1 cellular context compared by ENCODE assay signal in the genomic region with DNA sequence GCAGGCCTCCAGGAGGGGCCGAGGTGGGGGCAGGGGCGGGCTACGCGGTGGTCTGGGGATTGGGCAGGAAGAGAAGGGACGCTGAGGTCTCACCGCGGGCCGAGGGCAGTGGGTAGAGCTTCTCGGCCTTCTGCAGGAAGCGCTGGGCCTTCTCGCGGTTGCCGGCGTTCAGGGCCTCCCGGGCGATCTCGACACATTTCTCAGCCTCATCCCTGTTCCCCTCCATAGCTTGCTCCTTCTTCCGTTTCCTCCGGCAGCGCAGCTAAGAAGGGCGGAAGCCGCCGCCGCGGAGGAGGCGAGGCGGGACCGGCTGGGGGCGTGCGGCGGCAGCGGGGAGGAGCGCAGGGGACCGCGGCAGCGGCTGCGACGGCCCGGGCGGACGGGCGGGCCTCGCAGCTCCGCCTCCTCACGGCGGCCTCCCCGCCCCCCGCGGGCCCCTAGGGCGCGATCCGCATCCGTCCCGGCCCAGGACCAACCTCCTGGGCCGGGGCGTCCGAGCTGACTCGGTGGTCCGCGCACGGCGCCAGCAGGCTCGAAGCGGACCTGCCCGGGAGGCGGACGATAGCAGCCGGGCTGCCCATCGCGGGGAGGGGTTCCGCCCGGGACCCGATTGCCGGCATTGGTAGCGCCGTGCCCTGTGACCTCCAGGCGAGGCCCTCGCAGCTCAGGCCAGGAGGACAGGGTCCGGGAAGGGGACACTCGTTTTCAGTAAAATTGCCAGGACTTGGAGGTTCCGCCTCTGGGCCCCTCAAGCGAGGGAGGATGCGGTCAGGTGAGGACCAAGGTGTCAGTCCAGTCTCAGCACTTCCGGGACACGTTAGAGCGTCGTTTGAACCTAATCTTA.
TF ChIP-seq lines count a peak whose summit lies in the region.

A gene (minus strand): TSS at position 273 of the 844 bp plus-strand sequence. CDS start 47 bp downstream, at position 226.

TF ChIP-seq in K562, 482 proteins besides CTCF, POLR2A, EP300 and RAD21 (continued from another document and continues in another):
- TF ChIP-seq, protein P1, sequence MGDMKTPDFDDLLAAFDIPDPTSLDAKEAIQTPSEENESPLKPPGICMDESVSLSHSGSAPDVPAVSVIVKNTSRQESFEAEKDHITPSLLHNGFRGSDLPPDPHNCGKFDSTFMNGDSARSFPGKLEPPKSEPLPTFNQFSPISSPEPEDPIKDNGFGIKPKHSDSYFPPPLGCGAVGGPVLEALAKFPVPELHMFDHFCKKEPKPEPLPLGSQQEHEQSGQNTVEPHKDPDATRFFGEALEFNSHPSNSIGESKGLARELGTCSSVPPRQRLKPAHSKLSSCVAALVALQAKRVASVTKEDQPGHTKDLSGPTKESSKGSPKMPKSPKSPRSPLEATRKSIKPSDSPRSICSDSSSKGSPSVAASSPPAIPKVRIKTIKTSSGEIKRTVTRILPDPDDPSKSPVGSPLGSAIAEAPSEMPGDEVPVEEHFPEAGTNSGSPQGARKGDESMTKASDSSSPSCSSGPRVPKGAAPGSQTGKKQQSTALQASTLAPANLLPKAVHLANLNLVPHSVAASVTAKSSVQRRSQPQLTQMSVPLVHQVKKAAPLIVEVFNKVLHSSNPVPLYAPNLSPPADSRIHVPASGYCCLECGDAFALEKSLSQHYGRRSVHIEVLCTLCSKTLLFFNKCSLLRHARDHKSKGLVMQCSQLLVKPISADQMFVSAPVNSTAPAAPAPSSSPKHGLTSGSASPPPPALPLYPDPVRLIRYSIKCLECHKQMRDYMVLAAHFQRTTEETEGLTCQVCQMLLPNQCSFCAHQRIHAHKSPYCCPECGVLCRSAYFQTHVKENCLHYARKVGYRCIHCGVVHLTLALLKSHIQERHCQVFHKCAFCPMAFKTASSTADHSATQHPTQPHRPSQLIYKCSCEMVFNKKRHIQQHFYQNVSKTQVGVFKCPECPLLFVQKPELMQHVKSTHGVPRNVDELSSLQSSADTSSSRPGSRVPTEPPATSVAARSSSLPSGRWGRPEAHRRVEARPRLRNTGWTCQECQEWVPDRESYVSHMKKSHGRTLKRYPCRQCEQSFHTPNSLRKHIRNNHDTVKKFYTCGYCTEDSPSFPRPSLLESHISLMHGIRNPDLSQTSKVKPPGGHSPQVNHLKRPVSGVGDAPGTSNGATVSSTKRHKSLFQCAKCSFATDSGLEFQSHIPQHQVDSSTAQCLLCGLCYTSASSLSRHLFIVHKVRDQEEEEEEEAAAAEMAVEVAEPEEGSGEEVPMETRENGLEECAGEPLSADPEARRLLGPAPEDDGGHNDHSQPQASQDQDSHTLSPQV (IDR thresholded peaks at IDR 0.05), result peak; percentile 61; the same call in 1 of the 2 replicates
- no peak for TF ChIP-seq ZNF707 (CRISPR knock-in tag; conservative IDR thresholded peaks at IDR 0.05)
- TF ChIP-seq, protein P2, sequence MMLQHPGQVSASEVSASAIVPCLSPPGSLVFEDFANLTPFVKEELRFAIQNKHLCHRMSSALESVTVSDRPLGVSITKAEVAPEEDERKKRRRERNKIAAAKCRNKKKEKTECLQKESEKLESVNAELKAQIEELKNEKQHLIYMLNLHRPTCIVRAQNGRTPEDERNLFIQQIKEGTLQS (IDR thresholded peaks at IDR 0.05), result no peak
- TF ChIP-seq, protein P2 (CRISPR knock-in tag; conservative IDR thresholded peaks at IDR 0.05), result no peak; the same call in 1 of the 2 replicates
- TF ChIP-seq, protein P3, sequence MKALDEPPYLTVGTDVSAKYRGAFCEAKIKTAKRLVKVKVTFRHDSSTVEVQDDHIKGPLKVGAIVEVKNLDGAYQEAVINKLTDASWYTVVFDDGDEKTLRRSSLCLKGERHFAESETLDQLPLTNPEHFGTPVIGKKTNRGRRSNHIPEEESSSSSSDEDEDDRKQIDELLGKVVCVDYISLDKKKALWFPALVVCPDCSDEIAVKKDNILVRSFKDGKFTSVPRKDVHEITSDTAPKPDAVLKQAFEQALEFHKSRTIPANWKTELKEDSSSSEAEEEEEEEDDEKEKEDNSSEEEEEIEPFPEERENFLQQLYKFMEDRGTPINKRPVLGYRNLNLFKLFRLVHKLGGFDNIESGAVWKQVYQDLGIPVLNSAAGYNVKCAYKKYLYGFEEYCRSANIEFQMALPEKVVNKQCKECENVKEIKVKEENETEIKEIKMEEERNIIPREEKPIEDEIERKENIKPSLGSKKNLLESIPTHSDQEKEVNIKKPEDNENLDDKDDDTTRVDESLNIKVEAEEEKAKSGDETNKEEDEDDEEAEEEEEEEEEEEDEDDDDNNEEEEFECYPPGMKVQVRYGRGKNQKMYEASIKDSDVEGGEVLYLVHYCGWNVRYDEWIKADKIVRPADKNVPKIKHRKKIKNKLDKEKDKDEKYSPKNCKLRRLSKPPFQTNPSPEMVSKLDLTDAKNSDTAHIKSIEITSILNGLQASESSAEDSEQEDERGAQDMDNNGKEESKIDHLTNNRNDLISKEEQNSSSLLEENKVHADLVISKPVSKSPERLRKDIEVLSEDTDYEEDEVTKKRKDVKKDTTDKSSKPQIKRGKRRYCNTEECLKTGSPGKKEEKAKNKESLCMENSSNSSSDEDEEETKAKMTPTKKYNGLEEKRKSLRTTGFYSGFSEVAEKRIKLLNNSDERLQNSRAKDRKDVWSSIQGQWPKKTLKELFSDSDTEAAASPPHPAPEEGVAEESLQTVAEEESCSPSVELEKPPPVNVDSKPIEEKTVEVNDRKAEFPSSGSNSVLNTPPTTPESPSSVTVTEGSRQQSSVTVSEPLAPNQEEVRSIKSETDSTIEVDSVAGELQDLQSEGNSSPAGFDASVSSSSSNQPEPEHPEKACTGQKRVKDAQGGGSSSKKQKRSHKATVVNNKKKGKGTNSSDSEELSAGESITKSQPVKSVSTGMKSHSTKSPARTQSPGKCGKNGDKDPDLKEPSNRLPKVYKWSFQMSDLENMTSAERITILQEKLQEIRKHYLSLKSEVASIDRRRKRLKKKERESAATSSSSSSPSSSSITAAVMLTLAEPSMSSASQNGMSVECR (CRISPR knock-in tag; IDR thresholded peaks at IDR 0.05), result no peak
- TF ChIP-seq, protein P4, sequence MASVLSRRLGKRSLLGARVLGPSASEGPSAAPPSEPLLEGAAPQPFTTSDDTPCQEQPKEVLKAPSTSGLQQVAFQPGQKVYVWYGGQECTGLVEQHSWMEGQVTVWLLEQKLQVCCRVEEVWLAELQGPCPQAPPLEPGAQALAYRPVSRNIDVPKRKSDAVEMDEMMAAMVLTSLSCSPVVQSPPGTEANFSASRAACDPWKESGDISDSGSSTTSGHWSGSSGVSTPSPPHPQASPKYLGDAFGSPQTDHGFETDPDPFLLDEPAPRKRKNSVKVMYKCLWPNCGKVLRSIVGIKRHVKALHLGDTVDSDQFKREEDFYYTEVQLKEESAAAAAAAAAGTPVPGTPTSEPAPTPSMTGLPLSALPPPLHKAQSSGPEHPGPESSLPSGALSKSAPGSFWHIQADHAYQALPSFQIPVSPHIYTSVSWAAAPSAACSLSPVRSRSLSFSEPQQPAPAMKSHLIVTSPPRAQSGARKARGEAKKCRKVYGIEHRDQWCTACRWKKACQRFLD (CRISPR knock-in tag; IDR thresholded peaks at IDR 0.05), result no peak
- no peak; the same call in 1 of the 2 replicates for TF ChIP-seq TGIF2 (CRISPR knock-in tag; IDR thresholded peaks at IDR 0.05)
- TF ChIP-seq HEY1 (CRISPR knock-in tag; IDR thresholded peaks at IDR 0.05; ENCODE audit: borderline replicate concordance), result no peak
- peak; percentile 72 for TF ChIP-seq SMAD4 (CRISPR knock-in tag; conservative IDR thresholded peaks at IDR 0.05)
- TF ChIP-seq PML (IDR thresholded peaks at IDR 0.05; ENCODE audit: low read length), result peak; percentile 66
- TF ChIP-seq TFAM (CRISPR knock-in tag; conservative IDR thresholded peaks at IDR 0.05), result no peak
- no peak for TF ChIP-seq BACH1 (tag; IDR thresholded peaks at IDR 0.05)
- TF ChIP-seq, protein P5, sequence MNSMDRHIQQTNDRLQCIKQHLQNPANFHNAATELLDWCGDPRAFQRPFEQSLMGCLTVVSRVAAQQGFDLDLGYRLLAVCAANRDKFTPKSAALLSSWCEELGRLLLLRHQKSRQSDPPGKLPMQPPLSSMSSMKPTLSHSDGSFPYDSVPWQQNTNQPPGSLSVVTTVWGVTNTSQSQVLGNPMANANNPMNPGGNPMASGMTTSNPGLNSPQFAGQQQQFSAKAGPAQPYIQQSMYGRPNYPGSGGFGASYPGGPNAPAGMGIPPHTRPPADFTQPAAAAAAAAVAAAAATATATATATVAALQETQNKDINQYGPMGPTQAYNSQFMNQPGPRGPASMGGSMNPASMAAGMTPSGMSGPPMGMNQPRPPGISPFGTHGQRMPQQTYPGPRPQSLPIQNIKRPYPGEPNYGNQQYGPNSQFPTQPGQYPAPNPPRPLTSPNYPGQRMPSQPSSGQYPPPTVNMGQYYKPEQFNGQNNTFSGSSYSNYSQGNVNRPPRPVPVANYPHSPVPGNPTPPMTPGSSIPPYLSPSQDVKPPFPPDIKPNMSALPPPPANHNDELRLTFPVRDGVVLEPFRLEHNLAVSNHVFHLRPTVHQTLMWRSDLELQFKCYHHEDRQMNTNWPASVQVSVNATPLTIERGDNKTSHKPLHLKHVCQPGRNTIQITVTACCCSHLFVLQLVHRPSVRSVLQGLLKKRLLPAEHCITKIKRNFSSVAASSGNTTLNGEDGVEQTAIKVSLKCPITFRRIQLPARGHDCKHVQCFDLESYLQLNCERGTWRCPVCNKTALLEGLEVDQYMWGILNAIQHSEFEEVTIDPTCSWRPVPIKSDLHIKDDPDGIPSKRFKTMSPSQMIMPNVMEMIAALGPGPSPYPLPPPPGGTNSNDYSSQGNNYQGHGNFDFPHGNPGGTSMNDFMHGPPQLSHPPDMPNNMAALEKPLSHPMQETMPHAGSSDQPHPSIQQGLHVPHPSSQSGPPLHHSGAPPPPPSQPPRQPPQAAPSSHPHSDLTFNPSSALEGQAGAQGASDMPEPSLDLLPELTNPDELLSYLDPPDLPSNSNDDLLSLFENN (IDR thresholded peaks at IDR 0.05; ENCODE audit: low read depth in 2 of 2, low read length in 2 of 2), result no peak
- TF ChIP-seq ZNF75A (CRISPR knock-in tag; IDR thresholded peaks at IDR 0.05), result 0 out of 2 replicates have a peak, but pooled peaks have one; percentile 37
- TF ChIP-seq CHD1 (IDR thresholded peaks at IDR 0.05; ENCODE audit: low read length), result peak; percentile 35
- TF ChIP-seq, protein P6, sequence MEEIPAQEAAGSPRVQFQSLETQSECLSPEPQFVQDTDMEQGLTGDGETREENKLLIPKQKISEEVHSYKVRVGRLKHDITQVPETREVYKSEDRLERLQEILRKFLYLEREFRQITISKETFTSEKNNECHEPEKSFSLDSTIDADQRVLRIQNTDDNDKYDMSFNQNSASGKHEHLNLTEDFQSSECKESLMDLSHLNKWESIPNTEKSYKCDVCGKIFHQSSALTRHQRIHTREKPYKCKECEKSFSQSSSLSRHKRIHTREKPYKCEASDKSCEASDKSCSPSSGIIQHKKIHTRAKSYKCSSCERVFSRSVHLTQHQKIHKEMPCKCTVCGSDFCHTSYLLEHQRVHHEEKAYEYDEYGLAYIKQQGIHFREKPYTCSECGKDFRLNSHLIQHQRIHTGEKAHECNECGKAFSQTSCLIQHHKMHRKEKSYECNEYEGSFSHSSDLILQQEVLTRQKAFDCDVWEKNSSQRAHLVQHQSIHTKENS (CRISPR knock-in tag; IDR thresholded peaks at IDR 0.05), result no peak
- peak; percentile 54; the same call in 1 of the 2 replicates for TF ChIP-seq HCFC1 (IDR thresholded peaks at IDR 0.05; ENCODE audit: low read depth, low read length)
- 0 out of 2 replicates have a peak, but pooled peaks have one; percentile 4 for TF ChIP-seq JUNB (CRISPR knock-in tag; conservative IDR thresholded peaks at IDR 0.05)
- TF ChIP-seq, protein P7, sequence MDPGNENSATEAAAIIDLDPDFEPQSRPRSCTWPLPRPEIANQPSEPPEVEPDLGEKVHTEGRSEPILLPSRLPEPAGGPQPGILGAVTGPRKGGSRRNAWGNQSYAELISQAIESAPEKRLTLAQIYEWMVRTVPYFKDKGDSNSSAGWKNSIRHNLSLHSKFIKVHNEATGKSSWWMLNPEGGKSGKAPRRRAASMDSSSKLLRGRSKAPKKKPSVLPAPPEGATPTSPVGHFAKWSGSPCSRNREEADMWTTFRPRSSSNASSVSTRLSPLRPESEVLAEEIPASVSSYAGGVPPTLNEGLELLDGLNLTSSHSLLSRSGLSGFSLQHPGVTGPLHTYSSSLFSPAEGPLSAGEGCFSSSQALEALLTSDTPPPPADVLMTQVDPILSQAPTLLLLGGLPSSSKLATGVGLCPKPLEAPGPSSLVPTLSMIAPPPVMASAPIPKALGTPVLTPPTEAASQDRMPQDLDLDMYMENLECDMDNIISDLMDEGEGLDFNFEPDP (CRISPR knock-in tag; IDR thresholded peaks at IDR 0.05), result peak; percentile 82
- TF ChIP-seq, protein P8, sequence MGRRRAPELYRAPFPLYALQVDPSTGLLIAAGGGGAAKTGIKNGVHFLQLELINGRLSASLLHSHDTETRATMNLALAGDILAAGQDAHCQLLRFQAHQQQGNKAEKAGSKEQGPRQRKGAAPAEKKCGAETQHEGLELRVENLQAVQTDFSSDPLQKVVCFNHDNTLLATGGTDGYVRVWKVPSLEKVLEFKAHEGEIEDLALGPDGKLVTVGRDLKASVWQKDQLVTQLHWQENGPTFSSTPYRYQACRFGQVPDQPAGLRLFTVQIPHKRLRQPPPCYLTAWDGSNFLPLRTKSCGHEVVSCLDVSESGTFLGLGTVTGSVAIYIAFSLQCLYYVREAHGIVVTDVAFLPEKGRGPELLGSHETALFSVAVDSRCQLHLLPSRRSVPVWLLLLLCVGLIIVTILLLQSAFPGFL (CRISPR knock-in tag; IDR thresholded peaks at IDR 0.05), result no peak
- TF ChIP-seq MEF2D (tag; conservative IDR thresholded peaks at IDR 0.05; ENCODE audit: low read depth), result no peak
- no peak for TF ChIP-seq IRF2 (CRISPR knock-in tag; IDR thresholded peaks at IDR 0.05)
- no peak for TF ChIP-seq KAT2B (IDR thresholded peaks at IDR 0.05; ENCODE audit: low read depth, low read length)
- TF ChIP-seq RBBP5 (IDR thresholded peaks at IDR 0.05; ENCODE audit: borderline replicate concordance, insufficient read depth, low read length, poor library complexity, severe bottlenecking), result peak; percentile 58
- peak; percentile 59 for TF ChIP-seq KLF13 (tag; IDR thresholded peaks at IDR 0.05; ENCODE audit: borderline replicate concordance, low read depth)
- peak; percentile 79 for TF ChIP-seq SP1 (CRISPR knock-in tag; IDR thresholded peaks at IDR 0.05)
- TF ChIP-seq STAT5B (CRISPR knock-in tag; IDR thresholded peaks at IDR 0.05), result no peak
- TF ChIP-seq ZNF253 (CRISPR knock-in tag; conservative IDR thresholded peaks at IDR 0.05), result peak; percentile 49; the same call in 1 of the 2 replicates
- no peak for TF ChIP-seq NCOA4 (IDR thresholded peaks at IDR 0.05; ENCODE audit: partially characterized antibody)
- TF ChIP-seq SMAD3 (CRISPR knock-in tag; conservative IDR thresholded peaks at IDR 0.05), result no peak
- TF ChIP-seq RBM22 (IDR thresholded peaks at IDR 0.05; ENCODE audit: low read depth, low read length, poor library complexity, severe bottlenecking), result peak; percentile 98
- no peak for TF ChIP-seq ZNF121 (CRISPR knock-in tag; conservative IDR thresholded peaks at IDR 0.05)
- no peak for TF ChIP-seq C11orf30 (IDR thresholded peaks at IDR 0.05; ENCODE audit: low read depth)
- TF ChIP-seq PURB (CRISPR knock-in tag; IDR thresholded peaks at IDR 0.05; ENCODE audit: low read depth), result no peak
- TF ChIP-seq, protein P9, sequence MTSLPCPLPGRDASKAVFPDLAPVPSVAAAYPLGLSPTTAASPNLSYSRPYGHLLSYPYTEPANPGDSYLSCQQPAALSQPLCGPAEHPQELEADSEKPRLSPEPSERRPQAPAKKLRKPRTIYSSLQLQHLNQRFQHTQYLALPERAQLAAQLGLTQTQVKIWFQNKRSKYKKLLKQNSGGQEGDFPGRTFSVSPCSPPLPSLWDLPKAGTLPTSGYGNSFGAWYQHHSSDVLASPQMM (CRISPR knock-in tag; IDR thresholded peaks at IDR 0.05), result 0 out of 2 replicates have a peak, but pooled peaks have one; percentile 17
- no peak for TF ChIP-seq HNRNPK (IDR thresholded peaks at IDR 0.05; ENCODE audit: low read depth, low read length, poor library complexity, severe bottlenecking)
- no peak for TF ChIP-seq ZNF133 (CRISPR knock-in tag; IDR thresholded peaks at IDR 0.05)
